In genomic region chr15:85555875-85556617, GRCh38 we compare ENCODE assay signal across 12 cellular contexts.
A peak's percentile ranks its signal among the peaks of the same experiment; 100 is the strongest.
DNase-seq lines count a peak whose midpoint lies in the region; ATAC-seq and TF ChIP-seq lines count a peak whose summit lies in the region.
"Had no signal": no experiment of that assay in that cellular context is flagged by ENCODE, and none has a peak within 500 bp of the region (broad histone marks: within the 10 kb centered on the region; RNA-seq: fewer than 3 reads in every experiment).

No MANE protein-coding gene starts in this region.

- no TSS peak for BruUV-seq in MCF 10A (replicated peaks; lab: Mats Ljungman, UMichigan)

- POLR2A ChIA-PET in naive thymus-derived CD8-positive, alpha-beta T cell (lab: Charles Lee) = interaction anchor here (0.5 kb wide), 1 partner anchor 20 kb away, joined by 5 read pairs; no protein-coding TSS in a partner anchor
- POLR2A ChIA-PET in MCF 10A (lab: Yijun Ruan, JAX) = interaction anchor here (0.7 to 1.5 kb wide), 2 partner anchors 11 to 18 kb away, joined by 3 to 4 read pairs; no protein-coding TSS in a partner anchor

- H3K4me1 Mint-ChIP-seq in naive thymus-derived CD8-positive, alpha-beta T cell = peaks cover 15 to 55% (median 49%) of the 10 kb centered on the region in 4 donors
- H3K4me1 Mint-ChIP-seq in MCF 10A (ENCODE audit: insufficient read depth, unreplicated experiment) = peaks cover 5% of the 10 kb centered on the region

- H3K27ac ChIP-seq in substantia nigra (ENCODE audit: low read depth, low read length, poor library complexity, severe bottlenecking) = no peak overlapping the region

- peak overlapping the region in 7 of 10 donors; percentile 41 to 67 (median 51) for H3K27ac Mint-ChIP-seq in naive thymus-derived CD8-positive, alpha-beta T cell
- H3K27ac Mint-ChIP-seq in MCF 10A (ENCODE audit: low read depth, unreplicated experiment) = no peak overlapping the region

- no peaks in the 10 kb centered on the region for H3K9me3 Mint-ChIP-seq in naive thymus-derived CD8-positive, alpha-beta T cell
- H3K9me3 Mint-ChIP-seq in MCF 10A (ENCODE audit: unreplicated experiment) = no peaks in the 10 kb centered on the region

- intact Hi-C loops in MCF 10A (cut with micrococcal nuclease) = no loop called here

- no peak for TF ChIP-seq CTCF in MCF 10A (IDR thresholded peaks at IDR 0.05; ENCODE audit: unreplicated experiment)

- H3K4me3 Mint-ChIP-seq in naive thymus-derived CD8-positive, alpha-beta T cell = peak overlapping the region in 2 of 10 donors; percentile 42 to 68
- no peak overlapping the region for H3K4me3 Mint-ChIP-seq in MCF 10A (ENCODE audit: unreplicated experiment)

- H3K27me3 Mint-ChIP-seq in naive thymus-derived CD8-positive, alpha-beta T cell = no peaks in the 10 kb centered on the region
- no peaks in the 10 kb centered on the region for H3K27me3 Mint-ChIP-seq in MCF 10A (ENCODE audit: insufficient read depth, unreplicated experiment)

- peaks cover 0 to 47% (median 6%) of the 10 kb centered on the region in 3 donors for H3K36me3 Mint-ChIP-seq in naive thymus-derived CD8-positive, alpha-beta T cell
- H3K36me3 Mint-ChIP-seq in MCF 10A (ENCODE audit: insufficient read depth, unreplicated experiment) = peaks cover 40% of the 10 kb centered on the region

- DNase-seq in naive thymus-derived CD8-positive, alpha-beta T cell = no peak
- no peak for DNase-seq in substantia nigra (lab: John Stamatoyannopoulos, UW)
- no peak for DNase-seq in AG20443 (ENCODE audit: low spot score)
- no peak for DNase-seq in MCF 10A (ENCODE audit: unreplicated experiment)
- DNase-seq in NCI-H748 (lab: John Stamatoyannopoulos, UW; ENCODE audit: unreplicated experiment) = no peak
- DNase-seq: activated T-cell treated with anti-CD3 and anti-CD28 coated beads, Interleukin-2, amount 50 U/mL, for 1 hour; NCI-H2107; occipital lobe; SK-N-SH had no signal

- CTCF ChIA-PET in MCF 10A (lab: Yijun Ruan, JAX) = interaction anchor here (1.3 to 1.6 kb wide), 3 partner anchors 20 to 225 kb away, joined by 3 to 5 read pairs (median 3); no protein-coding TSS in a partner anchor

- ATAC-seq in GM18870 (IDR thresholded peaks at IDR 0.05; ENCODE audit: unreplicated experiment) (peak; percentile 74), GM21723 (IDR thresholded peaks at IDR 0.05; ENCODE audit: unreplicated experiment) (peak; percentile 79), HG03520 (IDR thresholded peaks at IDR 0.05; ENCODE audit: unreplicated experiment) (peak; percentile 48)
- ATAC-seq in naive thymus-derived CD8-positive, alpha-beta T cell = no peak

Comparison
In these comparisons a context has a peak if more than half of its experiments do, and no peak if none do; other contexts are left out.
1. ATAC-seq: peak in GM18870 (single experiment), GM21723 (single experiment) and HG03520 (single experiment); none in naive thymus-derived CD8-positive, alpha-beta T cell (0 of 2).